Comparison of ENCODE assay signal across 10 cellular contexts in genomic region chr1:179298952-179299351, GRCh38. TPM values are rescaled to one million over a fixed set of nuclear protein-coding genes. Genes with fewer than 3 reads are reported as not detected.
DNase-seq lines count a peak whose midpoint lies in the region; ATAC-seq lines count a peak whose summit lies in the region.
"Had no signal": no experiment of that assay in that cellular context is flagged by ENCODE, and none has a peak within 500 bp of the region (broad histone marks: within the 10 kb centered on the region; RNA-seq: fewer than 3 reads in every experiment).

No MANE protein-coding gene starts in this region.

- no peaks in the 10 kb centered on the region for H3K27me3 Mint-ChIP-seq in T-cell

- CTCF ChIA-PET in T-cell (lab: Charles Lee) = interaction anchor here in 1 of 2 donors (0.6 kb wide), 1 partner anchor 220 kb away, joined by 4 read pairs; no protein-coding TSS in a partner anchor

- peak overlapping the region; percentile 82 to 90 for H3K27ac Mint-ChIP-seq in T-cell

- ATAC-seq in GM18519 (IDR thresholded peaks at IDR 0.05; ENCODE audit: low FRiP score, unreplicated experiment) (peak; percentile 89), GM21825 (IDR thresholded peaks at IDR 0.05; ENCODE audit: unreplicated experiment) (peak; percentile 87), T-cell (replicated peaks in 1 of 4) (peak; percentile 89 to 97 (median 92))

- POLR2A ChIA-PET in T-cell (lab: Charles Lee) = no interaction called here

- peaks cover 75 to 80% (median 78%) of the 10 kb centered on the region in 3 donors for H3K4me1 Mint-ChIP-seq in T-cell

- peak in 32 of 34 experiments; percentile 2 to 68 (median 43) for DNase-seq in T-cell
- peak; percentile 16 for DNase-seq in germinal center (ENCODE audit: low spot score)
- DNase-seq in NCI-H2227 (lab: John Stamatoyannopoulos, UW; ENCODE audit: unreplicated experiment) = no peak
- no peak for DNase-seq in inferior parietal cortex (ENCODE audit: extremely low spot score)
- no peak for DNase-seq in COLO829 (ENCODE audit: low spot score)
- DNase-seq in NCI-H2196 (lab: John Stamatoyannopoulos, UW; ENCODE audit: unreplicated experiment) = no peak
- DNase-seq: mammary epithelial cell, NCI-H446 treated with DMSO at 0.1 percent for 48 hours had no signal

- peaks cover 24% of the 10 kb centered on the region for H3K36me3 Mint-ChIP-seq in T-cell

- H3K4me3 Mint-ChIP-seq in T-cell = peak overlapping the region; percentile 0 to 46 (median 1)

- H3K9me3 Mint-ChIP-seq in T-cell = no peaks in the 10 kb centered on the region

RNA-seq across cellular contexts. Expression of gene SOAT1, which starts 5.4 kb away (rescaled TPM):
- total RNA-seq in T-cell = 10 to 100 TPM; 35.0 to 42.1 (median 39.1) TPM

Comparison
In these comparisons a context has a peak if more than half of its experiments do, and no peak if none do; other contexts are left out.
1. DNase-seq: peak in T-cell (32 of 34) and germinal center (single experiment); none in NCI-H2227 (single experiment), inferior parietal cortex (single experiment), COLO829 (single experiment) and NCI-H2196 (single experiment).
2. Peak in every context shown above with its lines, with median percentiles within 50 percentile points of each other: ATAC-seq.